12 cellular contexts compared by ENCODE assay signal in genomic region chr13:71477735-71478134, GRCh38.
DNase-seq lines count a peak whose midpoint lies in the region; ATAC-seq and TF ChIP-seq lines count a peak whose summit lies in the region.
"Had no signal": no experiment of that assay in that cellular context is flagged by ENCODE, and none has a peak within 500 bp of the region (broad histone marks: within the 10 kb centered on the region; RNA-seq: fewer than 3 reads in every experiment).

No MANE protein-coding gene starts in this region.

- H3K27me3 ChIP-seq in ACC112 (ENCODE audit: insufficient read depth, low read length): no peaks in the 10 kb centered on the region
- no peaks in the 10 kb centered on the region for H3K27me3 ChIP-seq in effector memory CD4-positive, alpha-beta T cell (replicated peaks; ENCODE audit: control insufficient read depth, insufficient read depth, low read length, poor library complexity, severe bottlenecking)
- H3K27me3 ChIP-seq: neutrophil had no signal

- no peak overlapping the region for H3K27ac ChIP-seq in ACC112 (ENCODE audit: low read depth, low read length)
- no peak overlapping the region for H3K27ac ChIP-seq in effector memory CD4-positive, alpha-beta T cell (ENCODE audit: insufficient read depth, low read length, poor library complexity, severe bottlenecking)
- H3K27ac ChIP-seq: neutrophil had no signal

- H3K27me3 Mint-ChIP-seq in effector memory CD8-positive, alpha-beta T cell: no peaks in the 10 kb centered on the region

- no peak overlapping the region for H3K4me3 Mint-ChIP-seq in effector memory CD8-positive, alpha-beta T cell
- H3K4me3 Mint-ChIP-seq: T-helper 1 cell treated with Interleukin-12 subunit alpha and Interleukin-12 subunit beta and Interleukin-4 antibody, amounts not matched to agents 30 μg/mL and 1 μg/mL, for 36 hours had no signal

- no peaks in the 10 kb centered on the region for H3K4me1 ChIP-seq in ACC112 (ENCODE audit: control insufficient read depth, insufficient read depth, low read length, unreplicated experiment)
- H3K4me1 ChIP-seq in effector memory CD4-positive, alpha-beta T cell (ENCODE audit: control insufficient read depth, insufficient read depth, low read length, poor library complexity, severe bottlenecking): no peaks in the 10 kb centered on the region

- no peaks in the 10 kb centered on the region for H3K36me3 ChIP-seq in ACC112 (ENCODE audit: insufficient read depth, low read length)
- H3K36me3 ChIP-seq in effector memory CD4-positive, alpha-beta T cell (ENCODE audit: control insufficient read depth, insufficient read depth, low read length): no peaks in the 10 kb centered on the region

- peak overlapping the region; percentile 32; the same call in 1 of the 2 replicates for H3K4me3 ChIP-seq in ACC112 (ENCODE audit: low read depth, low read length)
- H3K4me3 ChIP-seq in effector memory CD4-positive, alpha-beta T cell (ENCODE audit: insufficient read depth, low read depth, low read length, poor library complexity, severe bottlenecking): no peak overlapping the region

- ATAC-seq in effector memory CD8-positive, alpha-beta T cell (replicated peaks): no peak
- no peak for ATAC-seq in GM18502 (IDR thresholded peaks at IDR 0.05; ENCODE audit: poor library complexity, unreplicated experiment)

- H3K36me3 Mint-ChIP-seq in effector memory CD8-positive, alpha-beta T cell (ENCODE audit: insufficient read depth): no peaks in the 10 kb centered on the region

- no peak overlapping the region for H3K27ac Mint-ChIP-seq in effector memory CD8-positive, alpha-beta T cell
- H3K27ac Mint-ChIP-seq: T-helper 1 cell treated with Interleukin-12 subunit alpha and Interleukin-12 subunit beta and Interleukin-4 antibody, amounts not matched to agents 30 μg/mL and 1 μg/mL, for 36 hours had no signal

- no peak for TF ChIP-seq CTCF in GM13976 (IDR thresholded peaks at IDR 0.05; ENCODE audit: borderline replicate concordance, control extremely low read depth, extremely low read depth, insufficient read depth, missing control alignments)

- H2AFZ ChIP-seq in ACC112 (ENCODE audit: low read length, unreplicated experiment): no peak overlapping the region

- no peaks in the 10 kb centered on the region for H3K4me1 Mint-ChIP-seq in effector memory CD8-positive, alpha-beta T cell (ENCODE audit: low read depth in 2 of 2)

- H3K9me3 Mint-ChIP-seq in effector memory CD8-positive, alpha-beta T cell: peaks cover 4 to 8% of the 10 kb centered on the region in 2 donors
- H3K9me3 Mint-ChIP-seq: T-helper 1 cell treated with Interleukin-12 subunit alpha and Interleukin-12 subunit beta and Interleukin-4 antibody, amounts not matched to agents 30 μg/mL and 1 μg/mL, for 36 hours had no signal

- no peaks in the 10 kb centered on the region for H3K79me2 ChIP-seq in ACC112 (ENCODE audit: control insufficient read depth, insufficient read depth, low read length, unreplicated experiment)

- H3K9me3 ChIP-seq in effector memory CD4-positive, alpha-beta T cell (ENCODE audit: control insufficient read depth, low read length): no peaks in the 10 kb centered on the region
- H3K9me3 ChIP-seq: neutrophil had no signal

- in situ Hi-C loops in GM13976 (cut with MboI; ENCODE audit: low sequenced_read_pairs, unreplicated experiment): no loop called here

- DNase-seq in GM13976 (ENCODE audit: low spot score): peak; percentile 3
- DNase-seq in RPMI7951 (ENCODE audit: low read depth): peak; percentile 2
- peak; percentile 1 for DNase-seq in foreskin melanocyte
- no peak for DNase-seq in effector memory CD8-positive, alpha-beta T cell
- no peak for DNase-seq in effector memory CD4-positive, alpha-beta T cell
- DNase-seq in GM19240 (ENCODE audit: insufficient read length, low spot score): no peak
- DNase-seq: activated CD8-positive, alpha-beta memory T cell treated with anti-CD3 and anti-CD28 coated beads, Interleukin-2, amount 50 U/mL, for 48 hours; NCI-H226 had no signal

Comparison
In these comparisons a context has a peak if more than half of its experiments do, and no peak if none do; other contexts are left out.
1. DNase-seq: peak in GM13976 (single experiment), RPMI7951 (single experiment) and foreskin melanocyte (single experiment); none in effector memory CD8-positive, alpha-beta T cell (0 of 3), effector memory CD4-positive, alpha-beta T cell (0 of 3) and GM19240 (single experiment).